24 cellular contexts compared by ENCODE assay signal in genomic region chr1:154240294-154240831, GRCh38. TPM values are rescaled to one million over a fixed set of nuclear protein-coding genes. Genes with fewer than 3 reads are reported as not detected.
"Had no signal": no experiment of that assay in that cellular context is flagged by ENCODE, and none has a peak within 500 bp of the region (broad histone marks: within the 10 kb centered on the region; RNA-seq: fewer than 3 reads in every experiment).

No MANE protein-coding gene starts in this region.

- H3K4me1 ChIP-seq: prostate gland, suprapubic skin had no signal

- H3K4me3 ChIP-seq: left ventricle myocardium inferior, prostate gland, spleen, suprapubic skin had no signal

- H3K27me3 Mint-ChIP-seq: activated naive CD8-positive, alpha-beta T cell; memory B cell; stimulated activated naive B cell treated with anti-CD40 and anti-IgM and Interleukin-4, amounts not matched to agents 10 μg/mL and 1 μg/mL and 100 μg/mL, for 72 hours; type B pancreatic cell had no signal

- H3K27ac Mint-ChIP-seq: memory B cell; nephron progenitor cell; stimulated activated naive B cell treated with anti-CD40 and anti-IgM and Interleukin-4, amounts not matched to agents 10 μg/mL and 1 μg/mL and 100 μg/mL, for 72 hours; type B pancreatic cell had no signal

- H3K4me3 Mint-ChIP-seq: activated naive CD8-positive, alpha-beta T cell; endodermal cell; memory B cell; nephron progenitor cell; stimulated activated naive B cell treated with anti-CD40 and anti-IgM and Interleukin-4, amounts not matched to agents 10 μg/mL and 1 μg/mL and 100 μg/mL, for 72 hours; type B pancreatic cell had no signal

- DNase-seq: activated CD4-positive, alpha-beta T cell treated with anti-CD3 and anti-CD28 coated beads, Interleukin-2, amount 50 U/mL, for 1 hour; activated CD4-positive, CD25-positive, alpha-beta regulatory T cell; activated CD8-positive, alpha-beta memory T cell treated with anti-CD3 and anti-CD28 coated beads, Interleukin-2, amount 50 U/mL, for 48 hours; activated effector memory CD4-positive, alpha-beta T cell treated with Interleukin-2 at 50 U/mL for 16 hours; aorta; endodermal cell; erythroblast; left ventricle myocardium inferior; nephron progenitor cell; spleen; stimulated activated CD4-positive, alpha-beta T cell treated with anti-CD3 and anti-CD28 coated beads, Interleukin-1b, Interleukin-23, amount 100 ng/mL, for 48 hours; stimulated activated naive B cell treated with anti-CD40 and anti-IgM and Interleukin-4, amounts not matched to agents 10 μg/mL and 1 μg/mL and 100 μg/mL, for 72 hours; T-helper 2 cell had no signal

- H3K27ac ChIP-seq: left ventricle myocardium inferior, prostate gland, spleen, suprapubic skin had no signal

- ATAC-seq: sciatic nerve; stimulated activated naive B cell treated with anti-CD40 and anti-IgM and Interleukin-4, amounts not matched to agents 10 μg/mL and 1 μg/mL and 100 μg/mL, for 72 hours had no signal

- H3K9me3 Mint-ChIP-seq: endodermal cell; memory B cell; nephron progenitor cell; stimulated activated naive B cell treated with anti-CD40 and anti-IgM and Interleukin-4, amounts not matched to agents 10 μg/mL and 1 μg/mL and 100 μg/mL, for 72 hours; type B pancreatic cell had no signal

- H3K27me3 ChIP-seq: spleen, suprapubic skin had no signal

- H3K4me1 Mint-ChIP-seq: endodermal cell, nephron progenitor cell had no signal

- H3K9me3 ChIP-seq: left ventricle myocardium inferior, prostate gland, spleen, suprapubic skin had no signal

RNA-seq across cellular contexts. Expression of gene CFAP141, which starts 34.2 kb away (rescaled TPM):
- total RNA-seq: aorta, bronchial epithelial cell, chondrocyte, dermis microvascular lymphatic vessel endothelial cell, endodermal cell, left ventricle myocardium inferior, omental fat pad, prostate gland, sciatic nerve, spleen, suprapubic skin had no signal
- polyA plus RNA-seq: aorta, keratinocyte, spleen had no signal
